10 cellular contexts compared by ENCODE assay signal in genomic region chr17:50199211-50199633, GRCh38. TPM values are rescaled to one million over a fixed set of nuclear protein-coding genes. Genes with fewer than 3 reads are reported as not detected.
A peak's percentile ranks its signal among the peaks of the same experiment; 100 is the strongest.
DNase-seq lines count a peak whose midpoint lies in the region; ATAC-seq and TF ChIP-seq lines count a peak whose summit lies in the region.
"Had no signal": no experiment of that assay in that cellular context is flagged by ENCODE, and none has a peak within 500 bp of the region (broad histone marks: within the 10 kb centered on the region; RNA-seq: fewer than 3 reads in every experiment).

No MANE protein-coding gene starts in this region.

- peaks cover 37 to 62% (median 47%) of the 10 kb centered on the region in 11 experiments for H3K27me3 ChIP-seq in BLaER1 treated with 17β-estradiol and CSF1 and Interleukin-3, amounts not matched to agents 10 nM and 100 nM
- no peaks in the 10 kb centered on the region for H3K27me3 ChIP-seq in SJSA1 (replicated peaks)

- H3K9ac ChIP-seq in BLaER1 treated with 17β-estradiol and CSF1 and Interleukin-3, amounts not matched to agents 10 nM and 100 nM = no peak overlapping the region

- intact Hi-C loops in posterior vena cava (cut with DNase I) = loop anchor here in 1 of 2 donors (1.0 kb wide), 1 partner anchor 49 kb away; the partner anchor contains the start of gene PPP1R9B

- ATAC-seq in HG03469 (IDR thresholded peaks at IDR 0.05; ENCODE audit: unreplicated experiment) (no peak), HG03097 (IDR thresholded peaks at IDR 0.05; ENCODE audit: low FRiP score, unreplicated experiment) (no peak)

- H3K4me1 ChIP-seq in BLaER1 treated with 17β-estradiol and CSF1 and Interleukin-3, amounts not matched to agents 10 nM and 100 nM = peaks cover 17 to 36% (median 28%) of the 10 kb centered on the region in 10 experiments; a peak in 19 of 20 replicates
- peaks cover 69% of the 10 kb centered on the region for H3K4me1 ChIP-seq in SJSA1 (replicated peaks)

- peak; percentile 66 to 69 for DNase-seq in SJSA1 (ENCODE audit: low read depth in 1 of 2, low spot score in 2 of 2)
- DNase-seq in foreskin fibroblast = peak in 1 of 2 donors; percentile 11
- DNase-seq in posterior vena cava (ENCODE audit: low spot score) = peak; percentile 78
- DNase-seq in NCI-H69 (lab: John Stamatoyannopoulos, UW) = no peak
- DNase-seq in NCI-H82 (lab: John Stamatoyannopoulos, UW) = no peak
- DNase-seq: DND-41 had no signal

- no peaks in the 10 kb centered on the region for H3K9me3 ChIP-seq in BLaER1 treated with 17β-estradiol and CSF1 and Interleukin-3, amounts not matched to agents 10 nM and 100 nM (replicated peaks in 1 of 11)
- no peaks in the 10 kb centered on the region for H3K9me3 ChIP-seq in SJSA1 (replicated peaks)

- H3K27ac ChIP-seq in BLaER1 treated with 17β-estradiol and CSF1 and Interleukin-3, amounts not matched to agents 10 nM and 100 nM = no peak overlapping the region
- H3K27ac ChIP-seq in SJSA1 = peak overlapping the region; percentile 87

- H3K36me3 ChIP-seq in BLaER1 treated with 17β-estradiol and CSF1 and Interleukin-3, amounts not matched to agents 10 nM and 100 nM = no peaks in the 10 kb centered on the region
- peaks cover 68% of the 10 kb centered on the region for H3K36me3 ChIP-seq in SJSA1

- H3K4me3 ChIP-seq in BLaER1 treated with 17β-estradiol and CSF1 and Interleukin-3, amounts not matched to agents 10 nM and 100 nM = no peak overlapping the region; a peak in 1 of 20 replicates
- H3K4me3 ChIP-seq in SJSA1 (peak overlapping the region; percentile 66), foreskin fibroblast (ENCODE audit: low read depth in 1 of 2, low read length in 2 of 2) (peak overlapping the region; percentile 63 to 99)

- peaks cover 0 to 11% (median 0%) of the 10 kb centered on the region in 11 experiments; a peak in 1 of 22 replicates for H4K20me1 ChIP-seq in BLaER1 treated with 17β-estradiol and CSF1 and Interleukin-3, amounts not matched to agents 10 nM and 100 nM

- TF ChIP-seq CTCF in foreskin fibroblast (IDR thresholded peaks at IDR 0.05; ENCODE audit: low read depth, low read length) = no peak

- peak overlapping the region in 10 of 11 experiments; percentile 74 to 97 (median 92); a peak in 17 of 22 replicates for H3K4me2 ChIP-seq in BLaER1 treated with 17β-estradiol and CSF1 and Interleukin-3, amounts not matched to agents 10 nM and 100 nM

RNA-seq across cellular contexts. Expression of gene COL1A1, which starts 2.2 kb away (rescaled TPM):
- 957 and 2,133 TPM in 2 replicates for total RNA-seq in SJSA1 (2014; rRNA removed; shearing (Covaris generic))
- total RNA-seq in posterior vena cava = 1,000 to 10,000 TPM in 1 of 2 donors, 100 to 1,000 TPM in 1; 456 to 1,821 TPM

RNA-seq across cellular contexts. Expression of gene SGCA, which starts 33.4 kb away (rescaled TPM):
- total RNA-seq in SJSA1 (2014; rRNA removed; shearing (Covaris generic)) = 2.4 TPM in 1 of 2 replicates, not detected in the other
- total RNA-seq in posterior vena cava = 10 to 100 TPM; 87.9 to 99.0 TPM
- total RNA-seq: cerebellum had no signal

RNA-seq across cellular contexts. Expression of gene PPP1R9B, which starts 48.7 kb away (rescaled TPM):
- 69.4 and 70.1 TPM in 2 replicates for total RNA-seq in SJSA1 (2014; rRNA removed; shearing (Covaris generic))
- total RNA-seq in posterior vena cava = 10 to 100 TPM; 51.4 to 53.7 TPM

Comparison
In these comparisons a context has a peak if more than half of its experiments do, and no peak if none do; other contexts are left out.
1. H3K4me3 ChIP-seq: peak in SJSA1 (single experiment) and foreskin fibroblast (2 of 2); none in BLaER1 treated with 17β-estradiol and CSF1 and Interleukin-3, amounts not matched to agents 10 nM and 100 nM (0 of 10).
2. DNase-seq: peak in SJSA1 (2 of 2) and posterior vena cava (single experiment); none in NCI-H69 (single experiment) and NCI-H82 (single experiment).
3. RNA of gene SGCA, which starts 33.4 kb away (total RNA-seq): 87.9 to 99.0 TPM in posterior vena cava; 2.4 TPM in SJSA1; every median in the first group is over 10 times any median in the second.